ENCODE assay signal across 14 cellular contexts in genomic region chr17:13777003-13777402, GRCh38.
"Had no signal": no experiment of that assay in that cellular context is flagged by ENCODE, and none has a peak within 500 bp of the region (broad histone marks: within the 10 kb centered on the region; RNA-seq: fewer than 3 reads in every experiment).

No MANE protein-coding gene starts in this region.

- H3K4me1 ChIP-seq: left lung had no signal

- H3K27me3 ChIP-seq: brain microvascular endothelial cell, left lung, sigmoid colon, stomach had no signal

- DNase-seq: activated B cell treated with CpG ODN at 0.5 μM for 24 hours; activated CD8-positive, alpha-beta memory T cell treated with anti-CD3 and anti-CD28 coated beads, Interleukin-2, amount 50 U/mL, for 48 hours; activated naive CD8-positive, alpha-beta T cell treated with anti-CD3 and anti-CD28 coated beads for 36 hours; activated T-cell treated with anti-CD3 and anti-CD28 coated beads, Interleukin-2, amount 50 U/mL, for 72 hours; brain microvascular endothelial cell; cortex of kidney; effector CD4-positive, alpha-beta T cell; kidney; sigmoid colon; stimulated activated CD4-positive, alpha-beta T cell treated with anti-CD3 and anti-CD28 coated beads, Interleukin-12 subunit alpha, Interleukin-12 subunit beta, amount 100 ng/mL, for 4 hours; stimulated activated CD4-positive, alpha-beta T cell treated with anti-CD3 and anti-CD28 coated beads, Interleukin-2, amount 100 ng/mL, for 24 hours; stomach; SW 1271 had no signal

- H3K36me3 ChIP-seq: brain microvascular endothelial cell, left lung, sigmoid colon, stomach had no signal

- H3K27ac ChIP-seq: brain microvascular endothelial cell, left lung, sigmoid colon, stomach had no signal

- FAIRE-seq: kidney had no signal

- H3K4me3 ChIP-seq: left lung, sigmoid colon, stomach had no signal
